8 cellular contexts compared by ENCODE assay signal in genomic region chr2:74653589-74653984, GRCh38. TPM values are rescaled to one million over a fixed set of nuclear protein-coding genes. Genes with fewer than 3 reads are reported as not detected.
DNase-seq lines count a peak whose midpoint lies in the region; ATAC-seq, FAIRE-seq and TF ChIP-seq lines count a peak whose summit lies in the region.

No MANE protein-coding gene starts in this region.

- WGBS in heart right ventricle, 2 donors: 11 to 12% methylated on average over 15 of the region's 15 CpGs

- intact Hi-C loops in heart right ventricle (cut with DNase I): no loop called here

- H3K9ac ChIP-seq in SU-DHL-6 (ENCODE audit: low read length): peak overlapping the region; percentile 67

- H3K4me2 ChIP-seq in SU-DHL-6 (ENCODE audit: low read depth, low read length, poor library complexity, severe bottlenecking): peak overlapping the region; percentile 81

- peaks cover 0 to 16% (median 10%) of the 10 kb centered on the region in 9 donors for H3K4me1 ChIP-seq in heart right ventricle

- no peaks in the 10 kb centered on the region for H3K27me3 ChIP-seq in SU-DHL-6 (ENCODE audit: low read length)
- H3K27me3 ChIP-seq in heart right ventricle: peaks cover 0 to 22% (median 12%) of the 10 kb centered on the region in 7 donors

- TF ChIP-seq CTCF in SU-DHL-6 (IDR thresholded peaks at IDR 0.05; ENCODE audit: insufficient read depth, low read length, poor library complexity, severe bottlenecking) (no peak), heart right ventricle (IDR thresholded peaks at IDR 0.05) (no peak)

- H4K20me1 ChIP-seq in SU-DHL-6 (ENCODE audit: low read depth, low read length): no peaks in the 10 kb centered on the region

- H3K79me2 ChIP-seq in SU-DHL-6 (ENCODE audit: insufficient read depth, low read length): no peaks in the 10 kb centered on the region

- peak overlapping the region; percentile 98 for H2AFZ ChIP-seq in SU-DHL-6 (ENCODE audit: low read depth, low read length, severe bottlenecking)

- no peak for FAIRE-seq in HTR-8/SVneo (lab: Jason Lieb, UNC)

- no peaks in the 10 kb centered on the region for H3K36me3 ChIP-seq in SU-DHL-6 (ENCODE audit: low read length)
- peaks cover 0 to 14% (median 0%) of the 10 kb centered on the region in 9 donors for H3K36me3 ChIP-seq in heart right ventricle

- H3F3A ChIP-seq in SU-DHL-6 (ENCODE audit: insufficient read depth): no peaks in the 10 kb centered on the region

- H3K27ac ChIP-seq in SU-DHL-6 (ENCODE audit: low read depth, low read length) (no peak overlapping the region), heart right ventricle (peak overlapping the region in 1 of 10 donors; percentile 79), skin epidermis (peak overlapping the region in 3 of 21 experiments; percentile 11 to 69 (median 31))

- H3K9me3 ChIP-seq in SU-DHL-6 (ENCODE audit: insufficient read depth, low read length) (no peaks in the 10 kb centered on the region), heart right ventricle (no peaks in the 10 kb centered on the region)

- peak overlapping the region; percentile 60 for H3K4me3 ChIP-seq in SU-DHL-6 (ENCODE audit: insufficient read depth, low read length, poor library complexity, severe bottlenecking)
- peak overlapping the region; percentile 10 to 89 (median 74) for H3K4me3 ChIP-seq in heart right ventricle
- peak overlapping the region; percentile 55 to 92 (median 66) for H3K4me3 ChIP-seq in skin epidermis

- no peaks in the 10 kb centered on the region for H3K9me2 ChIP-seq in SU-DHL-6 (replicated peaks; ENCODE audit: insufficient read depth, low read length)

- DNase-seq in heart right ventricle: no peak
- DNase-seq in NCI-H774 (lab: John Stamatoyannopoulos, UW): no peak
- no peak for DNase-seq in HTR-8/SVneo (ENCODE audit: insufficient read length, low spot score)
- no peak for DNase-seq in T1000 (lab: John Stamatoyannopoulos, UW)

- ATAC-seq in GM18858 (IDR thresholded peaks at IDR 0.05; ENCODE audit: unreplicated experiment): peak; percentile 10
- peak; percentile 18 for ATAC-seq in HG02623 (IDR thresholded peaks at IDR 0.05; ENCODE audit: unreplicated experiment)
- peak; percentile 1 to 7 (median 4) for ATAC-seq in heart right ventricle

RNA-seq across cellular contexts. Expression of gene SEMA4F, which starts 0.5 kb away (rescaled TPM):
- total RNA-seq in heart right ventricle: 1 to 10 TPM; 1.5 to 5.1 (median 2.7) TPM
- 1 to 10 TPM; 1.1 to 1.2 TPM for polyA plus RNA-seq in heart right ventricle

RNA-seq across cellular contexts. Expression of gene M1AP, which starts 5.5 kb away (rescaled TPM):
- total RNA-seq in heart right ventricle: under 1 TPM in 3 of 10 donors, not detected in 7; 0.12 to 0.42 (median 0.18) TPM
- under 1 TPM; 0.03 to 0.44 TPM for polyA plus RNA-seq in heart right ventricle
